Comparison of ENCODE assay signal across 1 cellular context in the genomic region with DNA sequence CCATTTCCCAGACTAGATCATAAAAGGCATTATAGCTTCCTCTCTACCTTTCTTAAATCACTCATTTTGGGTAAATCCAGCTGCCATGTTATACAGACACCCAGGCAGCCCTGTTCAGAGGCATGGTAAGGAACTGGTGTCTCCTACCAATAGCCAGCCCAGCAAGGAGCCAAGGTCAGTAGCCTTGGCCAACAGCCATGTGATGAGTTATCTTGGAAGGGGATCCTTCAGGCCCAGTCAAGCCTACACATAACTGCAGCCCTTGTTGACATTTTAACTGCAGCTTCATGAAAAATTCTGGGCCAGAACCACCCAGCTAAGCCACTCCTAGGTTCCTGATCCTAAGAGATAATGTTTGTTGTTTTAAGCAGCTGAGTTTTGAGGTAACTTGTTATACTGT.
TF ChIP-seq lines count a peak whose summit lies in the region.

No MANE protein-coding gene starts in this region.

TF ChIP-seq in K562, 482 proteins besides CTCF, POLR2A, EP300 and RAD21 (continued from another document and continues in another):
- TF ChIP-seq, protein P1, sequence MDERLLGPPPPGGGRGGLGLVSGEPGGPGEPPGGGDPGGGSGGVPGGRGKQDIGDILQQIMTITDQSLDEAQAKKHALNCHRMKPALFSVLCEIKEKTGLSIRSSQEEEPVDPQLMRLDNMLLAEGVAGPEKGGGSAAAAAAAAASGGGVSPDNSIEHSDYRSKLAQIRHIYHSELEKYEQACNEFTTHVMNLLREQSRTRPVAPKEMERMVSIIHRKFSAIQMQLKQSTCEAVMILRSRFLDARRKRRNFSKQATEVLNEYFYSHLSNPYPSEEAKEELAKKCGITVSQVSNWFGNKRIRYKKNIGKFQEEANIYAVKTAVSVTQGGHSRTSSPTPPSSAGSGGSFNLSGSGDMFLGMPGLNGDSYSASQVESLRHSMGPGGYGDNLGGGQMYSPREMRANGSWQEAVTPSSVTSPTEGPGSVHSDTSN (CRISPR knock-in tag; IDR thresholded peaks at IDR 0.05; ENCODE audit: low read depth), result no peak
- TF ChIP-seq, protein P1 (tag; conservative IDR thresholded peaks at IDR 0.05; ENCODE audit: low read depth), result peak; percentile 80
- no peak for TF ChIP-seq HIVEP1 (CRISPR knock-in tag; IDR thresholded peaks at IDR 0.05)
- TF ChIP-seq, protein P2, sequence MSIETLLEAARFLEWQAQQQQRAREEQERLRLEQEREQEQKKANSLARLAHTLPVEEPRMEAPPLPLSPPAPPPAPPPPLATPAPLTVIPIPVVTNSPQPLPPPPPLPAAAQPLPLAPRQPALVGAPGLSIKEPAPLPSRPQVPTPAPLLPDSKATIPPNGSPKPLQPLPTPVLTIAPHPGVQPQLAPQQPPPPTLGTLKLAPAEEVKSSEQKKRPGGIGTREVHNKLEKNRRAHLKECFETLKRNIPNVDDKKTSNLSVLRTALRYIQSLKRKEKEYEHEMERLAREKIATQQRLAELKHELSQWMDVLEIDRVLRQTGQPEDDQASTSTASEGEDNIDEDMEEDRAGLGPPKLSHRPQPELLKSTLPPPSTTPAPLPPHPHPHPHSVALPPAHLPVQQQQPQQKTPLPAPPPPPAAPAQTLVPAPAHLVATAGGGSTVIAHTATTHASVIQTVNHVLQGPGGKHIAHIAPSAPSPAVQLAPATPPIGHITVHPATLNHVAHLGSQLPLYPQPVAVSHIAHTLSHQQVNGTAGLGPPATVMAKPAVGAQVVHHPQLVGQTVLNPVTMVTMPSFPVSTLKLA (conservative IDR thresholded peaks at IDR 0.05), result peak in 1 of 2 experiments; percentile 49; a peak in 1 of 4 replicates
- no peak for TF ChIP-seq ZNF263 (CRISPR knock-in tag; IDR thresholded peaks at IDR 0.05; ENCODE audit: borderline replicate concordance)
- no peak for TF ChIP-seq NR1H2 (CRISPR knock-in tag; IDR thresholded peaks at IDR 0.05)
- TF ChIP-seq, protein P3, sequence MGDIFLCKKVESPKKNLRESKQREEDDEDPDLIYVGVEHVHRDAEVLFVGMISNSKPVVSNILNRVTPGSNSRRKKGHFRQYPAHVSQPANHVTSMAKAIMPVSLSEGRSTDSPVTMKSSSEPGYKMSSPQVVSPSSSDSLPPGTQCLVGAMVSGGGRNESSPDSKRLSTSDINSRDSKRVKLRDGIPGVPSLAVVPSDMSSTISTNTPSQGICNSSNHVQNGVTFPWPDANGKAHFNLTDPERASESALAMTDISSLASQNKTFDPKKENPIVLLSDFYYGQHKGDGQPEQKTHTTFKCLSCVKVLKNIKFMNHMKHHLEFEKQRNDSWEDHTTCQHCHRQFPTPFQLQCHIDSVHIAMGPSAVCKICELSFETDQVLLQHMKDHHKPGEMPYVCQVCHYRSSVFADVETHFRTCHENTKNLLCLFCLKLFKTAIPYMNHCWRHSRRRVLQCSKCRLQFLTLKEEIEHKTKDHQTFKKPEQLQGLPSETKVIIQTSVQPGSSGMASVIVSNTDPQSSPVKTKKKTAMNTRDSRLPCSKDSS (IDR thresholded peaks at IDR 0.05; ENCODE audit: low read depth, partially characterized antibody), result no peak
- TF ChIP-seq, protein P4, sequence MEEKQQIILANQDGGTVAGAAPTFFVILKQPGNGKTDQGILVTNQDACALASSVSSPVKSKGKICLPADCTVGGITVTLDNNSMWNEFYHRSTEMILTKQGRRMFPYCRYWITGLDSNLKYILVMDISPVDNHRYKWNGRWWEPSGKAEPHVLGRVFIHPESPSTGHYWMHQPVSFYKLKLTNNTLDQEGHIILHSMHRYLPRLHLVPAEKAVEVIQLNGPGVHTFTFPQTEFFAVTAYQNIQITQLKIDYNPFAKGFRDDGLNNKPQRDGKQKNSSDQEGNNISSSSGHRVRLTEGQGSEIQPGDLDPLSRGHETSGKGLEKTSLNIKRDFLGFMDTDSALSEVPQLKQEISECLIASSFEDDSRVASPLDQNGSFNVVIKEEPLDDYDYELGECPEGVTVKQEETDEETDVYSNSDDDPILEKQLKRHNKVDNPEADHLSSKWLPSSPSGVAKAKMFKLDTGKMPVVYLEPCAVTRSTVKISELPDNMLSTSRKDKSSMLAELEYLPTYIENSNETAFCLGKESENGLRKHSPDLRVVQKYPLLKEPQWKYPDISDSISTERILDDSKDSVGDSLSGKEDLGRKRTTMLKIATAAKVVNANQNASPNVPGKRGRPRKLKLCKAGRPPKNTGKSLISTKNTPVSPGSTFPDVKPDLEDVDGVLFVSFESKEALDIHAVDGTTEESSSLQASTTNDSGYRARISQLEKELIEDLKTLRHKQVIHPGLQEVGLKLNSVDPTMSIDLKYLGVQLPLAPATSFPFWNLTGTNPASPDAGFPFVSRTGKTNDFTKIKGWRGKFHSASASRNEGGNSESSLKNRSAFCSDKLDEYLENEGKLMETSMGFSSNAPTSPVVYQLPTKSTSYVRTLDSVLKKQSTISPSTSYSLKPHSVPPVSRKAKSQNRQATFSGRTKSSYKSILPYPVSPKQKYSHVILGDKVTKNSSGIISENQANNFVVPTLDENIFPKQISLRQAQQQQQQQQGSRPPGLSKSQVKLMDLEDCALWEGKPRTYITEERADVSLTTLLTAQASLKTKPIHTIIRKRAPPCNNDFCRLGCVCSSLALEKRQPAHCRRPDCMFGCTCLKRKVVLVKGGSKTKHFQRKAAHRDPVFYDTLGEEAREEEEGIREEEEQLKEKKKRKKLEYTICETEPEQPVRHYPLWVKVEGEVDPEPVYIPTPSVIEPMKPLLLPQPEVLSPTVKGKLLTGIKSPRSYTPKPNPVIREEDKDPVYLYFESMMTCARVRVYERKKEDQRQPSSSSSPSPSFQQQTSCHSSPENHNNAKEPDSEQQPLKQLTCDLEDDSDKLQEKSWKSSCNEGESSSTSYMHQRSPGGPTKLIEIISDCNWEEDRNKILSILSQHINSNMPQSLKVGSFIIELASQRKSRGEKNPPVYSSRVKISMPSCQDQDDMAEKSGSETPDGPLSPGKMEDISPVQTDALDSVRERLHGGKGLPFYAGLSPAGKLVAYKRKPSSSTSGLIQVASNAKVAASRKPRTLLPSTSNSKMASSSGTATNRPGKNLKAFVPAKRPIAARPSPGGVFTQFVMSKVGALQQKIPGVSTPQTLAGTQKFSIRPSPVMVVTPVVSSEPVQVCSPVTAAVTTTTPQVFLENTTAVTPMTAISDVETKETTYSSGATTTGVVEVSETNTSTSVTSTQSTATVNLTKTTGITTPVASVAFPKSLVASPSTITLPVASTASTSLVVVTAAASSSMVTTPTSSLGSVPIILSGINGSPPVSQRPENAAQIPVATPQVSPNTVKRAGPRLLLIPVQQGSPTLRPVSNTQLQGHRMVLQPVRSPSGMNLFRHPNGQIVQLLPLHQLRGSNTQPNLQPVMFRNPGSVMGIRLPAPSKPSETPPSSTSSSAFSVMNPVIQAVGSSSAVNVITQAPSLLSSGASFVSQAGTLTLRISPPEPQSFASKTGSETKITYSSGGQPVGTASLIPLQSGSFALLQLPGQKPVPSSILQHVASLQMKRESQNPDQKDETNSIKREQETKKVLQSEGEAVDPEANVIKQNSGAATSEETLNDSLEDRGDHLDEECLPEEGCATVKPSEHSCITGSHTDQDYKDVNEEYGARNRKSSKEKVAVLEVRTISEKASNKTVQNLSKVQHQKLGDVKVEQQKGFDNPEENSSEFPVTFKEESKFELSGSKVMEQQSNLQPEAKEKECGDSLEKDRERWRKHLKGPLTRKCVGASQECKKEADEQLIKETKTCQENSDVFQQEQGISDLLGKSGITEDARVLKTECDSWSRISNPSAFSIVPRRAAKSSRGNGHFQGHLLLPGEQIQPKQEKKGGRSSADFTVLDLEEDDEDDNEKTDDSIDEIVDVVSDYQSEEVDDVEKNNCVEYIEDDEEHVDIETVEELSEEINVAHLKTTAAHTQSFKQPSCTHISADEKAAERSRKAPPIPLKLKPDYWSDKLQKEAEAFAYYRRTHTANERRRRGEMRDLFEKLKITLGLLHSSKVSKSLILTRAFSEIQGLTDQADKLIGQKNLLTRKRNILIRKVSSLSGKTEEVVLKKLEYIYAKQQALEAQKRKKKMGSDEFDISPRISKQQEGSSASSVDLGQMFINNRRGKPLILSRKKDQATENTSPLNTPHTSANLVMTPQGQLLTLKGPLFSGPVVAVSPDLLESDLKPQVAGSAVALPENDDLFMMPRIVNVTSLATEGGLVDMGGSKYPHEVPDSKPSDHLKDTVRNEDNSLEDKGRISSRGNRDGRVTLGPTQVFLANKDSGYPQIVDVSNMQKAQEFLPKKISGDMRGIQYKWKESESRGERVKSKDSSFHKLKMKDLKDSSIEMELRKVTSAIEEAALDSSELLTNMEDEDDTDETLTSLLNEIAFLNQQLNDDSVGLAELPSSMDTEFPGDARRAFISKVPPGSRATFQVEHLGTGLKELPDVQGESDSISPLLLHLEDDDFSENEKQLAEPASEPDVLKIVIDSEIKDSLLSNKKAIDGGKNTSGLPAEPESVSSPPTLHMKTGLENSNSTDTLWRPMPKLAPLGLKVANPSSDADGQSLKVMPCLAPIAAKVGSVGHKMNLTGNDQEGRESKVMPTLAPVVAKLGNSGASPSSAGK (IDR thresholded peaks at IDR 0.05), result no peak
- TF ChIP-seq, protein P5, sequence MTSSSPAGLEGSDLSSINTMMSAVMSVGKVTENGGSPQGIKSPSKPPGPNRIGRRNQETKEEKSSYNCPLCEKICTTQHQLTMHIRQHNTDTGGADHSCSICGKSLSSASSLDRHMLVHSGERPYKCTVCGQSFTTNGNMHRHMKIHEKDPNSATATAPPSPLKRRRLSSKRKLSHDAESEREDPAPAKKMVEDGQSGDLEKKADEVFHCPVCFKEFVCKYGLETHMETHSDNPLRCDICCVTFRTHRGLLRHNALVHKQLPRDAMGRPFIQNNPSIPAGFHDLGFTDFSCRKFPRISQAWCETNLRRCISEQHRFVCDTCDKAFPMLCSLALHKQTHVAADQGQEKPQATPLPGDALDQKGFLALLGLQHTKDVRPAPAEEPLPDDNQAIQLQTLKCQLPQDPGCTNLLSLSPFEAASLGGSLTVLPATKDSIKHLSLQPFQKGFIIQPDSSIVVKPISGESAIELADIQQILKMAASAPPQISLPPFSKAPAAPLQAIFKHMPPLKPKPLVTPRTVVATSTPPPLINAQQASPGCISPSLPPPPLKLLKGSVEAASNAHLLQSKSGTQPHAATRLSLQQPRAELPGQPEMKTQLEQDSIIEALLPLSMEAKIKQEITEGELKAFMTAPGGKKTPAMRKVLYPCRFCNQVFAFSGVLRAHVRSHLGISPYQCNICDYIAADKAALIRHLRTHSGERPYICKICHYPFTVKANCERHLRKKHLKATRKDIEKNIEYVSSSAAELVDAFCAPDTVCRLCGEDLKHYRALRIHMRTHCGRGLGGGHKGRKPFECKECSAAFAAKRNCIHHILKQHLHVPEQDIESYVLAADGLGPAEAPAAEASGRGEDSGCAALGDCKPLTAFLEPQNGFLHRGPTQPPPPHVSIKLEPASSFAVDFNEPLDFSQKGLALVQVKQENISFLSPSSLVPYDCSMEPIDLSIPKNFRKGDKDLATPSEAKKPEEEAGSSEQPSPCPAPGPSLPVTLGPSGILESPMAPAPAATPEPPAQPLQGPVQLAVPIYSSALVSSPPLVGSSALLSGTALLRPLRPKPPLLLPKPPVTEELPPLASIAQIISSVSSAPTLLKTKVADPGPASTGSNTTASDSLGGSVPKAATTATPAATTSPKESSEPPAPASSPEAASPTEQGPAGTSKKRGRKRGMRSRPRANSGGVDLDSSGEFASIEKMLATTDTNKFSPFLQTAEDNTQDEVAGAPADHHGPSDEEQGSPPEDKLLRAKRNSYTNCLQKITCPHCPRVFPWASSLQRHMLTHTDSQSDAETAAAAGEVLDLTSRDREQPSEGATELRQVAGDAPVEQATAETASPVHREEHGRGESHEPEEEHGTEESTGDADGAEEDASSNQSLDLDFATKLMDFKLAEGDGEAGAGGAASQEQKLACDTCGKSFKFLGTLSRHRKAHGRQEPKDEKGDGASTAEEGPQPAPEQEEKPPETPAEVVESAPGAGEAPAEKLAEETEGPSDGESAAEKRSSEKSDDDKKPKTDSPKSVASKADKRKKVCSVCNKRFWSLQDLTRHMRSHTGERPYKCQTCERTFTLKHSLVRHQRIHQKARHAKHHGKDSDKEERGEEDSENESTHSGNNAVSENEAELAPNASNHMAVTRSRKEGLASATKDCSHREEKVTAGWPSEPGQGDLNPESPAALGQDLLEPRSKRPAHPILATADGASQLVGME (CRISPR knock-in tag; IDR thresholded peaks at IDR 0.05), result no peak
- no peak for TF ChIP-seq ZNF165 (CRISPR knock-in tag; IDR thresholded peaks at IDR 0.05; ENCODE audit: borderline replicate concordance)
- TF ChIP-seq GTF2E2 (tag; IDR thresholded peaks at IDR 0.05), result no peak
- TF ChIP-seq, protein P6, sequence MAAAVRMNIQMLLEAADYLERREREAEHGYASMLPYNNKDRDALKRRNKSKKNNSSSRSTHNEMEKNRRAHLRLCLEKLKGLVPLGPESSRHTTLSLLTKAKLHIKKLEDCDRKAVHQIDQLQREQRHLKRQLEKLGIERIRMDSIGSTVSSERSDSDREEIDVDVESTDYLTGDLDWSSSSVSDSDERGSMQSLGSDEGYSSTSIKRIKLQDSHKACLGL (CRISPR knock-in tag; IDR thresholded peaks at IDR 0.05; ENCODE audit: borderline replicate concordance, poor library complexity, severe bottlenecking), result no peak
- no peak for TF ChIP-seq PHTF2 (CRISPR knock-in tag; IDR thresholded peaks at IDR 0.05)
- TF ChIP-seq HNRNPH1 (optimal IDR thresholded peaks at IDR 0.05; ENCODE audit: low read depth, low read length), result no peak
- TF ChIP-seq, protein P7, sequence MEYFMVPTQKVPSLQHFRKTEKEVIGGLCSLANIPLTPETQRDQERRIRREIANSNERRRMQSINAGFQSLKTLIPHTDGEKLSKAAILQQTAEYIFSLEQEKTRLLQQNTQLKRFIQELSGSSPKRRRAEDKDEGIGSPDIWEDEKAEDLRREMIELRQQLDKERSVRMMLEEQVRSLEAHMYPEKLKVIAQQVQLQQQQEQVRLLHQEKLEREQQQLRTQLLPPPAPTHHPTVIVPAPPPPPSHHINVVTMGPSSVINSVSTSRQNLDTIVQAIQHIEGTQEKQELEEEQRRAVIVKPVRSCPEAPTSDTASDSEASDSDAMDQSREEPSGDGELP (CRISPR knock-in tag; IDR thresholded peaks at IDR 0.05; ENCODE audit: borderline replicate concordance), result no peak
- peak; percentile 69 for TF ChIP-seq DPF2 (IDR thresholded peaks at IDR 0.05)
- no peak for TF ChIP-seq SPI1 (IDR thresholded peaks at IDR 0.05; ENCODE audit: borderline replicate concordance, low read depth, low read length)
- TF ChIP-seq ZC3H11A (IDR thresholded peaks at IDR 0.05; ENCODE audit: low read depth, low read length), result no peak
- TF ChIP-seq POLR3G (IDR thresholded peaks at IDR 0.05; ENCODE audit: extremely low read depth, insufficient read length, insufficient replicate concordance), result no peak
- no peak for TF ChIP-seq ETS2 (tag; IDR thresholded peaks at IDR 0.05; ENCODE audit: borderline replicate concordance, poor library complexity, severe bottlenecking)
- TF ChIP-seq KDM1A (IDR thresholded peaks at IDR 0.05), result no peak
- TF ChIP-seq CREBBP (IDR thresholded peaks at IDR 0.05; ENCODE audit: low read depth, low read length), result no peak
